ENCODE assay signal across 13 cellular contexts in the genomic region with DNA sequence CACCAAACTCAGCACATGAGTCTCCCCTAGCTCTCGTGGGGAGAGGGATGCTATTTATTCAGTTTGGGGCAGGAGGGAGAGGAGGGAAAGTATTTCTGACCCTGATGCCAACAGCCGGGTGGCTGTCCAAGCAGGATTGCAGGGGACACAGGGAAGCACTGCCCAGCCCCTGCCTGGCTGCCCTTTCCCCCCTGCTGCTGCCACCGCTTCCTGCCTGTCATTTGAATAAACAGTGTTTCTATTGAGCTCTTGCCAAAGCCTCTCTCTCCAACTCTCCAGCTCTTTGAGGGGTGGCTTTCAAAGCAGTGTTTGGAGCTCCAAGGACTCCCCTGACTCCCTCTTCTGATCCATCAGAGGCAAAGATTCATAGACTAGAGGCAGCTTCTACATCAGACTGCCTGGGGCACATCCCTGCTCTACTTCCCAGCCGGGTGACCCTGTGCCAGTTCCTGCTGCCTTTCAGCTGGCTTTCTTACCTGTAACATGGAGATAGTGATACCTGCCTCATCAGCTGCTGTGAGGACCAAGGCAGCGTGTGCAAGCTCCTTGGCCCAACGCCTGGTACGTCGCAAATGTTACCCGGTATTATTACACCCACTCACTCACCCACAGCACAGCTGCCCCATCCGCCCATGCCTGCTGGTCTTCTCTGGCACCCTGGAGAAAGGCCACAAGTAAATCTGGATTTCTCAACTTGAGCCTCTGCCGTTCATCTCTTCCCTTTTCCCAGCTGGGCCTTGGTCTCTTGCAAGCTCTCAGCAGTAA. TPM values are rescaled to one million over a fixed set of nuclear protein-coding genes. Genes with fewer than 3 reads are reported as not detected.
DNase-seq lines count a peak whose midpoint lies in the region; ATAC-seq and TF ChIP-seq lines count a peak whose summit lies in the region.
"Had no signal": no experiment of that assay in that cellular context is flagged by ENCODE, and none has a peak within 500 bp of the region (broad histone marks: within the 10 kb centered on the region; RNA-seq: fewer than 3 reads in every experiment).

No MANE protein-coding gene starts in this region.

- no peaks in the 10 kb centered on the region for H3K27me3 Mint-ChIP-seq in activated naive CD4-positive, alpha-beta T cell treated with anti-CD3 and anti-CD28 coated beads for 36 hours (ENCODE audit: low read depth)
- no peaks in the 10 kb centered on the region for H3K27me3 Mint-ChIP-seq in type B pancreatic cell
- H3K27me3 Mint-ChIP-seq: central memory CD8-positive, alpha-beta T cell; naive B cell had no signal

- H3K27ac ChIP-seq in WERI-Rb-1 = peak overlapping the region; percentile 78
- no peak overlapping the region for H3K27ac ChIP-seq in trophoblast cell (ENCODE audit: low read depth, low read length)

- H3K4me2 ChIP-seq in trophoblast cell (ENCODE audit: low read length) = no peak overlapping the region
- H3K4me2 ChIP-seq: smooth muscle cell had no signal

- no peak overlapping the region for H3K4me3 ChIP-seq in WERI-Rb-1 (ENCODE audit: low read depth, low read length)
- no peak overlapping the region for H3K4me3 ChIP-seq in trophoblast cell (ENCODE audit: low read depth, low read length)
- H3K4me3 ChIP-seq: smooth muscle cell had no signal

- no peaks in the 10 kb centered on the region for H3K79me2 ChIP-seq in trophoblast cell (ENCODE audit: control insufficient read depth, insufficient read depth, low read length, poor library complexity)

- H3K36me3 Mint-ChIP-seq in activated naive CD4-positive, alpha-beta T cell treated with anti-CD3 and anti-CD28 coated beads, Interleukin-2, amount 50 U/mL, for 72 hours = peaks cover 1 to 4% of the 10 kb centered on the region in 2 donors
- H3K36me3 Mint-ChIP-seq in activated naive CD4-positive, alpha-beta T cell treated with anti-CD3 and anti-CD28 coated beads for 36 hours (ENCODE audit: low read depth) = peaks cover 34% of the 10 kb centered on the region
- peaks cover 12% of the 10 kb centered on the region for H3K36me3 Mint-ChIP-seq in type B pancreatic cell

- ATAC-seq in activated naive CD4-positive, alpha-beta T cell treated with anti-CD3 and anti-CD28 coated beads, Interleukin-2, amount 50 U/mL, for 72 hours = no peak

- H2AK5ac ChIP-seq in trophoblast cell (ENCODE audit: low read length) = no peak overlapping the region

- no peak overlapping the region for H3K4me3 Mint-ChIP-seq in activated naive CD4-positive, alpha-beta T cell treated with anti-CD3 and anti-CD28 coated beads for 36 hours
- no peak overlapping the region for H3K4me3 Mint-ChIP-seq in type B pancreatic cell
- H3K4me3 Mint-ChIP-seq: central memory CD8-positive, alpha-beta T cell had no signal

- H3K9me3 ChIP-seq in WERI-Rb-1 (ENCODE audit: severe bottlenecking) (no peaks in the 10 kb centered on the region), trophoblast cell (ENCODE audit: insufficient read depth, low read depth, low read length) (no peaks in the 10 kb centered on the region)

- no peaks in the 10 kb centered on the region for H3K79me1 ChIP-seq in trophoblast cell (ENCODE audit: low read length)

- H4K8ac ChIP-seq in trophoblast cell (ENCODE audit: low read depth, low read length) = no peak overlapping the region

- no peak overlapping the region for H3K18ac ChIP-seq in trophoblast cell (ENCODE audit: low read length)

- no peak overlapping the region for H2BK120ac ChIP-seq in trophoblast cell (ENCODE audit: insufficient read depth, low read length, poor library complexity)

- no peak overlapping the region for H4K12ac ChIP-seq in trophoblast cell (ENCODE audit: low read depth, low read length)

- H3K9ac ChIP-seq in trophoblast cell (ENCODE audit: low read length) = no peak overlapping the region

- peaks cover 93% of the 10 kb centered on the region for H3K36me3 ChIP-seq in WERI-Rb-1
- H3K36me3 ChIP-seq in trophoblast cell (ENCODE audit: control insufficient read depth in 1 of 2, insufficient read depth in 2 of 2, low read length in 2 of 2) = peaks cover 71 to 86% of the 10 kb centered on the region in 2 experiments

- H3K4me1 Mint-ChIP-seq in activated naive CD4-positive, alpha-beta T cell treated with anti-CD3 and anti-CD28 coated beads for 36 hours (ENCODE audit: low read depth) = no peaks in the 10 kb centered on the region
- peaks cover 6% of the 10 kb centered on the region for H3K4me1 Mint-ChIP-seq in type B pancreatic cell (ENCODE audit: unreplicated experiment)
- H3K4me1 Mint-ChIP-seq: central memory CD8-positive, alpha-beta T cell had no signal

- CTCF ChIA-PET in activated naive CD4-positive, alpha-beta T cell treated with anti-CD3 and anti-CD28 coated beads for 36 hours (lab: Charles Lee) = no interaction called here

- TF ChIP-seq CTCF in WERI-Rb-1 (IDR thresholded peaks at IDR 0.05; ENCODE audit: low read depth, low read length) (no peak), type B pancreatic cell (conservative IDR thresholded peaks at IDR 0.05) (no peak)

- no peaks in the 10 kb centered on the region for H3K9me3 Mint-ChIP-seq in activated naive CD4-positive, alpha-beta T cell treated with anti-CD3 and anti-CD28 coated beads, Interleukin-2, amount 50 U/mL, for 72 hours
- H3K9me3 Mint-ChIP-seq in activated naive CD4-positive, alpha-beta T cell treated with anti-CD3 and anti-CD28 coated beads for 36 hours = no peaks in the 10 kb centered on the region
- H3K9me3 Mint-ChIP-seq in type B pancreatic cell = no peaks in the 10 kb centered on the region
- H3K9me3 Mint-ChIP-seq: central memory CD8-positive, alpha-beta T cell; naive B cell had no signal

- intact Hi-C loops in activated naive CD4-positive, alpha-beta T cell treated with anti-CD3 and anti-CD28 coated beads for 36 hours (cut with micrococcal nuclease) = no loop called here

- H3K4ac ChIP-seq in trophoblast cell (ENCODE audit: low read depth, low read length) = no peak overlapping the region

- peak overlapping the region; percentile 22 to 66 for H3K27ac Mint-ChIP-seq in activated naive CD4-positive, alpha-beta T cell treated with anti-CD3 and anti-CD28 coated beads, Interleukin-2, amount 50 U/mL, for 72 hours
- no peak overlapping the region for H3K27ac Mint-ChIP-seq in activated naive CD4-positive, alpha-beta T cell treated with anti-CD3 and anti-CD28 coated beads for 36 hours
- peak overlapping the region; percentile 34 for H3K27ac Mint-ChIP-seq in type B pancreatic cell

- H3K27me3 ChIP-seq in WERI-Rb-1 (ENCODE audit: insufficient read depth, low read depth, severe bottlenecking) (no peaks in the 10 kb centered on the region), trophoblast cell (ENCODE audit: insufficient read depth, low read length) (no peaks in the 10 kb centered on the region)

- no peak for DNase-seq in activated naive CD4-positive, alpha-beta T cell treated with anti-CD3 and anti-CD28 coated beads, Interleukin-2, amount 50 U/mL, for 72 hours (ENCODE audit: low spot score in 2 of 2)
- no peak for DNase-seq in activated naive CD4-positive, alpha-beta T cell treated with anti-CD3 and anti-CD28 coated beads for 36 hours
- DNase-seq in WERI-Rb-1 = no peak
- peak in 37 of 51 donors; percentile 22 to 83 (median 53) for DNase-seq in hypothalamus (lab: John Stamatoyannopoulos, UW)
- DNase-seq in type B pancreatic cell (ENCODE audit: extremely low spot score, unreplicated experiment) = no peak
- no peak for DNase-seq in NCI-H146 (lab: John Stamatoyannopoulos, UW)
- no peak for DNase-seq in cortex of kidney (lab: John Stamatoyannopoulos, UW)
- no peak for DNase-seq in trophoblast cell
- DNase-seq: naive B cell, NCI-H82, SIG-M5 had no signal

- H3K4me1 ChIP-seq in trophoblast cell (ENCODE audit: control insufficient read depth in 1 of 2, insufficient read depth in 2 of 2, low read length in 2 of 2) = no peaks in the 10 kb centered on the region

- H2AFZ ChIP-seq in trophoblast cell (ENCODE audit: insufficient read depth, low read length, poor library complexity) = no peak overlapping the region

- H2BK5ac ChIP-seq in trophoblast cell (ENCODE audit: low read depth, low read length, poor library complexity) = no peak overlapping the region

- no peak overlapping the region for H3K14ac ChIP-seq in trophoblast cell (ENCODE audit: low read length)

- no peak overlapping the region for H4K91ac ChIP-seq in trophoblast cell (ENCODE audit: low read depth, low read length)

- WGBS in trophoblast cell (ENCODE audit: extremely low coverage, insufficient coverage, insufficient read length) = no CpG with 5 or more reads among the region's 11 CpGs

- no peak overlapping the region for H3K23ac ChIP-seq in trophoblast cell (ENCODE audit: low read length)

- no peak overlapping the region for H2BK12ac ChIP-seq in trophoblast cell (ENCODE audit: low read length)

RNA-seq across cellular contexts. Expression of gene PROCA1, which starts 9.5 kb away (rescaled TPM):
- 1 to 10 TPM; 5.7 to 6.4 TPM for total RNA-seq in activated naive CD4-positive, alpha-beta T cell treated with anti-CD3 and anti-CD28 coated beads, Interleukin-2, amount 50 U/mL, for 72 hours
- total RNA-seq in activated naive CD4-positive, alpha-beta T cell treated with anti-CD3 and anti-CD28 coated beads for 36 hours = 1 to 10 TPM; 2.1 to 3.1 TPM
- 3.0 and 9.2 TPM in 2 replicates for total RNA-seq in type B pancreatic cell (ENCODE audit: low replicate concordance)
- 5.4 and 5.7 TPM in 2 replicates for polyA plus RNA-seq in trophoblast cell (2013)

RNA-seq across cellular contexts. Expression of gene RAB34, which starts 15.5 kb away (rescaled TPM):
- 10 to 100 TPM; 20.5 to 46.4 TPM for total RNA-seq in activated naive CD4-positive, alpha-beta T cell treated with anti-CD3 and anti-CD28 coated beads, Interleukin-2, amount 50 U/mL, for 72 hours
- total RNA-seq in activated naive CD4-positive, alpha-beta T cell treated with anti-CD3 and anti-CD28 coated beads for 36 hours = 10 to 100 TPM; 10.2 to 12.3 TPM
- 54.2 and 133 TPM in 2 replicates for total RNA-seq in type B pancreatic cell (ENCODE audit: low replicate concordance)
- 107 and 110 TPM in 2 replicates for polyA plus RNA-seq in trophoblast cell (2013)

RNA-seq across cellular contexts. Expression of gene RPL23A, which starts 17.6 kb away (rescaled TPM):
- total RNA-seq in activated naive CD4-positive, alpha-beta T cell treated with anti-CD3 and anti-CD28 coated beads, Interleukin-2, amount 50 U/mL, for 72 hours = 1,000 to 10,000 TPM; 2,221 to 2,736 TPM
- 1,000 to 10,000 TPM; 2,756 to 2,921 TPM for total RNA-seq in activated naive CD4-positive, alpha-beta T cell treated with anti-CD3 and anti-CD28 coated beads for 36 hours
- total RNA-seq in type B pancreatic cell (ENCODE audit: low replicate concordance) = 1,717 and 1,950 TPM in 2 replicates
- 2,630 and 2,632 TPM in 2 replicates for polyA plus RNA-seq in trophoblast cell (2013)

RNA-seq across cellular contexts. Expression of gene TLCD1, which starts 23.9 kb away (rescaled TPM):
- 10 to 100 TPM in 1 of 2 donors, 1 to 10 TPM in 1; 4.4 to 10.2 TPM for total RNA-seq in activated naive CD4-positive, alpha-beta T cell treated with anti-CD3 and anti-CD28 coated beads, Interleukin-2, amount 50 U/mL, for 72 hours
- total RNA-seq in activated naive CD4-positive, alpha-beta T cell treated with anti-CD3 and anti-CD28 coated beads for 36 hours = 1 to 10 TPM; 4.0 to 4.6 TPM
- total RNA-seq in type B pancreatic cell (ENCODE audit: low replicate concordance) = 18.6 and 40.2 TPM in 2 replicates
- polyA plus RNA-seq in trophoblast cell (2013) = 29.4 and 32.8 TPM in 2 replicates

RNA-seq across cellular contexts. Expression of gene NEK8, which starts 26.4 kb away (rescaled TPM):
- 1 to 10 TPM; 5.3 to 6.4 TPM for total RNA-seq in activated naive CD4-positive, alpha-beta T cell treated with anti-CD3 and anti-CD28 coated beads, Interleukin-2, amount 50 U/mL, for 72 hours
- 1 to 10 TPM; 3.1 to 3.2 TPM for total RNA-seq in activated naive CD4-positive, alpha-beta T cell treated with anti-CD3 and anti-CD28 coated beads for 36 hours
- total RNA-seq in type B pancreatic cell (ENCODE audit: low replicate concordance) = 8.7 and 9.5 TPM in 2 replicates
- polyA plus RNA-seq in trophoblast cell (2013) = 3.8 and 4.4 TPM in 2 replicates

Comparison
In these comparisons a context has a peak if more than half of its experiments do, and no peak if none do; other contexts are left out.
1. DNase-seq: peak in hypothalamus (37 of 51); none in activated naive CD4-positive, alpha-beta T cell treated with anti-CD3 and anti-CD28 coated beads, Interleukin-2, amount 50 U/mL, for 72 hours (0 of 2), activated naive CD4-positive, alpha-beta T cell treated with anti-CD3 and anti-CD28 coated beads for 36 hours (single experiment), WERI-Rb-1 (single experiment), type B pancreatic cell (single experiment), NCI-H146 (single experiment), cortex of kidney (single experiment) and trophoblast cell (0 of 2).